Comparison of ENCODE assay signal across 9 cellular contexts in genomic region chr3:52688266-52688665, GRCh38. TPM values are rescaled to one million over a fixed set of nuclear protein-coding genes. Genes with fewer than 3 reads are reported as not detected.
DNase-seq lines count a peak whose midpoint lies in the region; ATAC-seq and TF ChIP-seq lines count a peak whose summit lies in the region.
"Had no signal": no experiment of that assay in that cellular context is flagged by ENCODE, and none has a peak within 500 bp of the region (broad histone marks: within the 10 kb centered on the region; RNA-seq: fewer than 3 reads in every experiment).

No MANE protein-coding gene starts in this region.

- H4K20me1 ChIP-seq in H9 (ENCODE audit: control insufficient read depth, insufficient read depth, insufficient read length): no peaks in the 10 kb centered on the region

- no peak overlapping the region for H2AK5ac ChIP-seq in H9 (ENCODE audit: insufficient read length, low read length)

- no peak for TF ChIP-seq POLR2A in thyroid gland (IDR thresholded peaks at IDR 0.05)

- H3K9me3 Mint-ChIP-seq in H9 (no peaks in the 10 kb centered on the region), memory B cell (no peaks in the 10 kb centered on the region)
- H3K9me3 Mint-ChIP-seq in activated T-helper 17 cell treated with anti-CD3 and anti-CD28 coated beads, Interleukin-2, amount 50 U/mL, for 72 hours: no peaks in the 10 kb centered on the region
- H3K9me3 Mint-ChIP-seq: central memory CD8-positive, alpha-beta T cell had no signal

- H2BK20ac ChIP-seq in H9 (ENCODE audit: low read depth, low read length, poor library complexity, severe bottlenecking): no peak overlapping the region

- H3K4ac ChIP-seq in H9 (ENCODE audit: low read depth, low read length): no peak overlapping the region

- H3K79me2 ChIP-seq in ACC112 (ENCODE audit: control insufficient read depth, insufficient read depth, low read length, unreplicated experiment) (peaks cover 75% of the 10 kb centered on the region), H9 (ENCODE audit: insufficient read depth, low read length) (peaks cover 12% of the 10 kb centered on the region; the same call in 1 of the 2 replicates)

- H3K18ac ChIP-seq in H9 (ENCODE audit: insufficient read length, low read depth, low read length): no peak overlapping the region

- H3K9me3 ChIP-seq in H9 (ENCODE audit: control insufficient read depth, low read depth, low read length) (no peaks in the 10 kb centered on the region), thyroid gland (no peaks in the 10 kb centered on the region)

- H3K4me1 Mint-ChIP-seq in H9 (peaks cover 15% of the 10 kb centered on the region in 2 experiments), memory B cell (peaks cover 9% of the 10 kb centered on the region)
- H3K4me1 Mint-ChIP-seq in activated T-helper 17 cell treated with anti-CD3 and anti-CD28 coated beads, Interleukin-2, amount 50 U/mL, for 72 hours: peaks cover 49% of the 10 kb centered on the region

- no peak overlapping the region for H2BK15ac ChIP-seq in H9 (ENCODE audit: low read depth, low read length)

- intact Hi-C loops in thyroid gland (cut with DNase I): loop anchor here (10.0 kb wide), 1 partner anchor 233 kb away; the partner anchor contains the start of genes NISCH and TNNC1

- H3K27ac ChIP-seq in ACC112 (ENCODE audit: low read depth, low read length): peak overlapping the region; percentile 23; the same call in 1 of the 2 replicates
- H3K27ac ChIP-seq in H9 (ENCODE audit: insufficient read length, low read depth, low read length): no peak overlapping the region
- H3K27ac ChIP-seq in thyroid gland: no peak overlapping the region

- no peak overlapping the region for H4K91ac ChIP-seq in H9 (ENCODE audit: insufficient read length, low read depth, low read length)

- no peak overlapping the region for H4K5ac ChIP-seq in H9 (ENCODE audit: insufficient read length, low read depth, low read length)

- H3K56ac ChIP-seq in H9 (ENCODE audit: insufficient read length, low read depth, low read length): no peak overlapping the region

- no peak overlapping the region for H2BK120ac ChIP-seq in H9 (ENCODE audit: low read depth, low read length, poor library complexity, severe bottlenecking)

- peaks cover 63 to 75% (median 72%) of the 10 kb centered on the region in 3 experiments for H3K36me3 Mint-ChIP-seq in H9 (ENCODE audit: insufficient read depth in 1 of 3, low read depth in 3 of 3)
- H3K36me3 Mint-ChIP-seq in activated T-helper 17 cell treated with anti-CD3 and anti-CD28 coated beads, Interleukin-2, amount 50 U/mL, for 72 hours (ENCODE audit: low read depth): peaks cover 98% of the 10 kb centered on the region
- H3K36me3 Mint-ChIP-seq in memory B cell: peaks cover 17% of the 10 kb centered on the region

- H3K4me2 ChIP-seq in H9 (ENCODE audit: insufficient read depth, insufficient read length, low read length): no peak overlapping the region

- H3K23me2 ChIP-seq in H9 (ENCODE audit: insufficient read length, low read depth, low read length, poor library complexity, severe bottlenecking): peaks cover 3% of the 10 kb centered on the region

- WGBS in H9 (ENCODE audit: extremely low coverage, insufficient read length, low lambda C conversion rate): no CpG with 5 or more reads among the region's 6 CpGs
- 88 to 90% methylated on average over 6 of the region's 6 CpGs for WGBS in thyroid gland, 2 donors

- H3K4me3 Mint-ChIP-seq in H9 (peak overlapping the region; percentile 38 to 99; a peak in 3 of 5 replicates), memory B cell (no peak overlapping the region)
- H3K4me3 Mint-ChIP-seq in activated T-helper 17 cell treated with anti-CD3 and anti-CD28 coated beads, Interleukin-2, amount 50 U/mL, for 72 hours: peak overlapping the region; percentile 95
- H3K4me3 Mint-ChIP-seq: central memory CD8-positive, alpha-beta T cell had no signal

- no peak for DNase-seq in H9
- no peak for DNase-seq in memory B cell (ENCODE audit: low spot score in 2 of 2)
- DNase-seq in thyroid gland: no peak
- DNase-seq in foreskin melanocyte: no peak

- peaks cover 3% of the 10 kb centered on the region; the same call in 1 of the 2 replicates for H3K27me3 Mint-ChIP-seq in H9 (ENCODE audit: low read depth)
- H3K27me3 Mint-ChIP-seq in activated T-helper 17 cell treated with anti-CD3 and anti-CD28 coated beads, Interleukin-2, amount 50 U/mL, for 72 hours: no peaks in the 10 kb centered on the region
- no peaks in the 10 kb centered on the region for H3K27me3 Mint-ChIP-seq in memory B cell
- H3K27me3 Mint-ChIP-seq: central memory CD8-positive, alpha-beta T cell had no signal

- no peak overlapping the region for H3K9ac ChIP-seq in H9 (ENCODE audit: extremely low read depth, insufficient read length, low read length)

- peaks cover 16% of the 10 kb centered on the region for H3K79me1 ChIP-seq in H9 (ENCODE audit: insufficient read depth, low read depth, low read length, poor library complexity, severe bottlenecking)

- TF ChIP-seq CTCF in H9 (conservative IDR thresholded peaks at IDR 0.05) (no peak), thyroid gland (IDR thresholded peaks at IDR 0.05) (no peak)

- ATAC-seq in activated T-helper 17 cell treated with anti-CD3 and anti-CD28 coated beads, Interleukin-2, amount 50 U/mL, for 72 hours (replicated peaks): no peak
- ATAC-seq in memory B cell (ENCODE audit: low read depth) (no peak), HG02610 (IDR thresholded peaks at IDR 0.05; ENCODE audit: unreplicated experiment) (no peak), GM21825 (IDR thresholded peaks at IDR 0.05; ENCODE audit: unreplicated experiment) (no peak)

- H2AFZ ChIP-seq in ACC112 (ENCODE audit: low read length, unreplicated experiment) (no peak overlapping the region), H9 (ENCODE audit: low read length) (no peak overlapping the region)

- H3K23ac ChIP-seq in H9 (ENCODE audit: insufficient read length, low read depth, low read length): no peak overlapping the region

- H2BK12ac ChIP-seq in H9 (ENCODE audit: insufficient read length, low read depth, low read length): no peak overlapping the region

- no peak overlapping the region for H3T11ph ChIP-seq in H9 (ENCODE audit: low read length)

- H3K36me3 ChIP-seq in ACC112 (ENCODE audit: insufficient read depth, low read length) (peaks cover 51% of the 10 kb centered on the region), thyroid gland (peaks cover 57 to 59% of the 10 kb centered on the region in 2 donors)

- no peak overlapping the region for H2BK5ac ChIP-seq in H9 (ENCODE audit: insufficient read length, low read length)

- peaks cover 31% of the 10 kb centered on the region for H3K4me1 ChIP-seq in ACC112 (ENCODE audit: control insufficient read depth, insufficient read depth, low read length, unreplicated experiment)
- H3K4me1 ChIP-seq in H9 (ENCODE audit: insufficient read depth, low read length): no peaks in the 10 kb centered on the region
- H3K4me1 ChIP-seq in thyroid gland: peaks cover 14 to 28% of the 10 kb centered on the region in 2 donors

- no peak overlapping the region for H4K8ac ChIP-seq in H9 (replicated peaks; ENCODE audit: insufficient read length, low read depth, low read length)

- H3K4me3 ChIP-seq in ACC112 (ENCODE audit: low read depth, low read length) (peak overlapping the region; percentile 80), thyroid gland (replicated peaks in 1 of 3) (no peak overlapping the region)

- no peak overlapping the region for H3K14ac ChIP-seq in H9 (ENCODE audit: insufficient read depth, low read length)

- H3K27ac Mint-ChIP-seq in H9 (peak overlapping the region; percentile 41 to 75 (median 62); a peak in 2 of 7 replicates), memory B cell (peak overlapping the region; percentile 35)
- H3K27ac Mint-ChIP-seq in activated T-helper 17 cell treated with anti-CD3 and anti-CD28 coated beads, Interleukin-2, amount 50 U/mL, for 72 hours: peak overlapping the region; percentile 96

- H3K27me3 ChIP-seq in ACC112 (ENCODE audit: insufficient read depth, low read length) (no peaks in the 10 kb centered on the region), H9 (ENCODE audit: insufficient read depth, low read length) (no peaks in the 10 kb centered on the region), thyroid gland (no peaks in the 10 kb centered on the region)

RNA-seq across cellular contexts. Expression of gene GNL3, which starts 2.4 kb away (rescaled TPM):
- 245 and 250 TPM in 2 replicates for total RNA-seq in H9 (2021)
- total RNA-seq in activated T-helper 17 cell treated with anti-CD3 and anti-CD28 coated beads, Interleukin-2, amount 50 U/mL, for 72 hours: 100 to 1,000 TPM; 165 to 189 TPM
- total RNA-seq in thyroid gland: 10 to 100 TPM; 39.2 to 68.4 (median 41.7) TPM

RNA-seq across cellular contexts. Expression of gene PBRM1, which starts 2.6 kb away (rescaled TPM):
- total RNA-seq in H9 (2021) (70.0 and 74.2 TPM in 2 replicates), thyroid gland (100 to 1,000 TPM; 111 to 165 (median 125) TPM)
- 10 to 100 TPM; 88.4 to 88.6 TPM for total RNA-seq in activated T-helper 17 cell treated with anti-CD3 and anti-CD28 coated beads, Interleukin-2, amount 50 U/mL, for 72 hours

RNA-seq across cellular contexts. Expression of gene GLT8D1, which starts 17.3 kb away (rescaled TPM):
- total RNA-seq in H9 (2021) (37.0 and 39.3 TPM in 2 replicates), thyroid gland (100 to 1,000 TPM in 3 of 4 donors, 10 to 100 TPM in 1; 97.8 to 145 (median 107) TPM)
- 10 to 100 TPM; 34.6 to 37.3 TPM for total RNA-seq in activated T-helper 17 cell treated with anti-CD3 and anti-CD28 coated beads, Interleukin-2, amount 50 U/mL, for 72 hours

RNA-seq across cellular contexts. Expression of gene SPCS1, which starts 17.6 kb away (rescaled TPM):
- total RNA-seq in H9 (2021) (106 TPM in 2 replicates), thyroid gland (100 to 1,000 TPM; 134 to 263 (median 185) TPM)
- total RNA-seq in activated T-helper 17 cell treated with anti-CD3 and anti-CD28 coated beads, Interleukin-2, amount 50 U/mL, for 72 hours: 100 to 1,000 TPM in 1 of 2 donors, 10 to 100 TPM in 1; 66.2 to 106 TPM

Comparison
In these comparisons a context has a peak if more than half of its experiments do, and no peak if none do; other contexts are left out.
1. H3K27ac Mint-ChIP-seq: peak in every context shown above with its lines; median percentile 96 in activated T-helper 17 cell treated with anti-CD3 and anti-CD28 coated beads, Interleukin-2, amount 50 U/mL, for 72 hours; 62 in H9; 35 in memory B cell.